Comparison of ENCODE assay signal across 15 cellular contexts in genomic region chr5:122471031-122471751, GRCh38.
"Had no signal": no experiment of that assay in that cellular context is flagged by ENCODE, and none has a peak within 500 bp of the region (broad histone marks: within the 10 kb centered on the region; RNA-seq: fewer than 3 reads in every experiment).

No MANE protein-coding gene starts in this region.

- H3K27ac Mint-ChIP-seq: activated CD4-positive, alpha-beta T cell treated with anti-CD3 and anti-CD28 coated beads, Interleukin-2, amount 10 ng/mL, durations not matched to agents 7 days and 5 days; activated naive CD4-positive, alpha-beta T cell treated with anti-CD3 and anti-CD28 coated beads for 36 hours; activated T-helper 17 cell treated with anti-CD3 and anti-CD28 coated beads, Interleukin-2, amount 50 U/mL, for 72 hours; T-helper 17 cell had no signal

- H3K9me3 ChIP-seq: neutrophil, upper lobe of left lung had no signal

- H3K4me1 Mint-ChIP-seq: activated CD4-positive, alpha-beta T cell treated with anti-CD3 and anti-CD28 coated beads, Interleukin-2, amount 10 ng/mL, durations not matched to agents 7 days and 5 days; activated T-helper 17 cell treated with anti-CD3 and anti-CD28 coated beads, Interleukin-2, amount 50 U/mL, for 72 hours had no signal

- H3K9me3 Mint-ChIP-seq: activated CD4-positive, alpha-beta T cell treated with anti-CD3 and anti-CD28 coated beads, Interleukin-2, amount 10 ng/mL, durations not matched to agents 7 days and 5 days; activated naive CD4-positive, alpha-beta T cell treated with anti-CD3 and anti-CD28 coated beads for 36 hours; activated T-helper 17 cell treated with anti-CD3 and anti-CD28 coated beads, Interleukin-2, amount 50 U/mL, for 72 hours had no signal

- DNase-seq: activated CD4-positive, alpha-beta T cell treated with anti-CD3 and anti-CD28 coated beads, Interleukin-2, amount 10 ng/mL, durations not matched to agents 7 days and 5 days; activated CD4-positive, CD25-positive, alpha-beta regulatory T cell; activated naive CD4-positive, alpha-beta T cell treated with anti-CD3 and anti-CD28 coated beads for 36 hours; activated T-cell treated with anti-CD3 and anti-CD28 coated beads for 4 hours; effector CD8-positive, alpha-beta T cell; islet precursor cell; retina; stimulated activated naive CD4-positive, alpha-beta T cell treated with Interleukin-2 at 50 U/mL for 16 hours; T-helper 17 cell; upper lobe of left lung had no signal

- H3K27me3 ChIP-seq: cardiac muscle cell, neutrophil, upper lobe of left lung had no signal

- H3K4me3 ChIP-seq: cardiac muscle cell, coronary artery, upper lobe of left lung had no signal

- H3K27ac ChIP-seq: cardiac muscle cell, coronary artery, epithelial cell of prostate, neutrophil had no signal

- H3K27me3 Mint-ChIP-seq: activated CD4-positive, alpha-beta T cell treated with anti-CD3 and anti-CD28 coated beads, Interleukin-2, amount 10 ng/mL, durations not matched to agents 7 days and 5 days had no signal

- H3K4me3 Mint-ChIP-seq: activated CD4-positive, alpha-beta T cell treated with anti-CD3 and anti-CD28 coated beads, Interleukin-2, amount 10 ng/mL, durations not matched to agents 7 days and 5 days; activated naive CD4-positive, alpha-beta T cell treated with anti-CD3 and anti-CD28 coated beads for 36 hours; activated T-helper 17 cell treated with anti-CD3 and anti-CD28 coated beads, Interleukin-2, amount 50 U/mL, for 72 hours; T-helper 17 cell had no signal

- H3K36me3 ChIP-seq: cardiac muscle cell, neutrophil, upper lobe of left lung had no signal
